14 cellular contexts compared by ENCODE assay signal in the genomic region with DNA sequence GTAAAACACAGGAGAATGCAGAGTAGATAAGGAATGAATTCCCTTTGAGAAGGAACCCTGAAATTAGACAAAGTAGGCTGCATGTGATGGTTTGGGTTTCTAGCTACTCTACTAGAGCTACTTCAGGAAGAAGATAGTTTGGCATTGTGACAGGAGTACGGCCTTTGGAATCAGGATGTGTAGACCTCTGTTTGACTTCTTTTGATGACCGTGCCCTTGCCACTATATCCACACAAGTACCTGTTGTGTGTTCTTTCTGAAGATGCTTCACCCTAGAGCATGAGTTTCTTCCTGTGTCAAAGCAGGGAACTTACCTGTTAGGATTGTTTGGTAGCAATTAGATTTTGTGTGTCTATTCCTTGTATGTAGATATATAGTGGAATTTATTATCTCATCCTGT.
"Had no signal": no experiment of that assay in that cellular context is flagged by ENCODE, and none has a peak within 500 bp of the region (broad histone marks: within the 10 kb centered on the region; RNA-seq: fewer than 3 reads in every experiment).

No MANE protein-coding gene starts in this region.

- H3K27ac Mint-ChIP-seq: activated CD8-positive, alpha-beta T cell treated with anti-CD3 and anti-CD28 coated beads, Interleukin-2, amount 10 ng/mL, durations not matched to agents 7 days and 5 days had no signal

- H3K9me3 ChIP-seq: ascending aorta, heart left ventricle, left lung, vagina had no signal

- H3K4me3 Mint-ChIP-seq: activated CD8-positive, alpha-beta T cell treated with anti-CD3 and anti-CD28 coated beads, Interleukin-2, amount 10 ng/mL, durations not matched to agents 7 days and 5 days; neural crest cell had no signal

- FAIRE-seq: bronchial epithelial cell had no signal

- H3K4me3 ChIP-seq: ascending aorta, heart left ventricle, left lung, vagina had no signal

- H3K36me3 ChIP-seq: ascending aorta, heart left ventricle, left lung, vagina had no signal

- H3K4me1 Mint-ChIP-seq: neural crest cell had no signal

- H3K27me3 ChIP-seq: ascending aorta, heart left ventricle, left lung, vagina had no signal

- H3K4me1 ChIP-seq: left lung had no signal

- H3K9me3 Mint-ChIP-seq: neural crest cell had no signal

- H3K27ac ChIP-seq: ascending aorta, heart left ventricle, left lung, vagina, VCaP had no signal

- DNase-seq: activated CD4-positive, alpha-beta T cell treated with anti-CD3 and anti-CD28 coated beads for 48 hours; activated CD8-positive, alpha-beta memory T cell treated with anti-CD3 and anti-CD28 coated beads, Interleukin-2, amount 50 U/mL, for 48 hours; activated CD8-positive, alpha-beta T cell treated with anti-CD3 and anti-CD28 coated beads, Interleukin-2, amount 10 ng/mL, durations not matched to agents 7 days and 5 days; activated naive CD4-positive, alpha-beta T cell; effector CD4-positive, alpha-beta T cell; foreskin melanocyte; heart left ventricle; left lung; mesenchymal stem cell had no signal
